1 cellular context compared by ENCODE assay signal in the genomic region with DNA sequence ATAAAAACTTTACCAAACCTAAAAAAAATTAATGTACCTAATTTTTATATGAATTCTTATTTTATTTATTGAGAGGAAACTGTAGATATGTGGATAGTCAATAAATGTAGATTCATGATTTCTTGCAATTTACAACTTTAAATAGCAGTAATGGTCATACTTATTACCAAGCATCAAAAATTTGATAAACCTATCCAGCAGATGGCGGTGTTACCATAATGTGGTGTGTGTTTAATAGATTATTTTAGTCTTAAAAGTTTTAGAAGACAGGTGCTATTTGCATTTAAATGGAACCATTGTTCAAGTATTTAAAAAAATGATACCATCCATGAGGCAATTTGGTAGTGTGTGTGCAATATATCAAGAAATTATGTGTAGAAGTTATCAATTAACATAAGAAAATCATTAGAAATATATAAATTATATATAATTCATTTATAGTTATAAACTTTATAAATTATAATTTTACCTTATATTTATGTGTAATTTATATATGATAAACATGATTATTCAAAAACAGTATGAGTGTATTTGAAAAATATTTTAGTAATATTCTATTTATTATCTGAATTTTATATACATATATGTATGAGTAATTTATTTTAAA.
TF ChIP-seq lines count a peak whose summit lies in the region.

No MANE protein-coding gene starts in this region.

TF ChIP-seq in GM23338, 12 proteins besides CTCF, POLR2A, EP300 and RAD21 (continued from another document):
- TF ChIP-seq ZNF462 (CRISPR knock-in tag; IDR thresholded peaks at IDR 0.05) = no peak
- TF ChIP-seq, protein P1, sequence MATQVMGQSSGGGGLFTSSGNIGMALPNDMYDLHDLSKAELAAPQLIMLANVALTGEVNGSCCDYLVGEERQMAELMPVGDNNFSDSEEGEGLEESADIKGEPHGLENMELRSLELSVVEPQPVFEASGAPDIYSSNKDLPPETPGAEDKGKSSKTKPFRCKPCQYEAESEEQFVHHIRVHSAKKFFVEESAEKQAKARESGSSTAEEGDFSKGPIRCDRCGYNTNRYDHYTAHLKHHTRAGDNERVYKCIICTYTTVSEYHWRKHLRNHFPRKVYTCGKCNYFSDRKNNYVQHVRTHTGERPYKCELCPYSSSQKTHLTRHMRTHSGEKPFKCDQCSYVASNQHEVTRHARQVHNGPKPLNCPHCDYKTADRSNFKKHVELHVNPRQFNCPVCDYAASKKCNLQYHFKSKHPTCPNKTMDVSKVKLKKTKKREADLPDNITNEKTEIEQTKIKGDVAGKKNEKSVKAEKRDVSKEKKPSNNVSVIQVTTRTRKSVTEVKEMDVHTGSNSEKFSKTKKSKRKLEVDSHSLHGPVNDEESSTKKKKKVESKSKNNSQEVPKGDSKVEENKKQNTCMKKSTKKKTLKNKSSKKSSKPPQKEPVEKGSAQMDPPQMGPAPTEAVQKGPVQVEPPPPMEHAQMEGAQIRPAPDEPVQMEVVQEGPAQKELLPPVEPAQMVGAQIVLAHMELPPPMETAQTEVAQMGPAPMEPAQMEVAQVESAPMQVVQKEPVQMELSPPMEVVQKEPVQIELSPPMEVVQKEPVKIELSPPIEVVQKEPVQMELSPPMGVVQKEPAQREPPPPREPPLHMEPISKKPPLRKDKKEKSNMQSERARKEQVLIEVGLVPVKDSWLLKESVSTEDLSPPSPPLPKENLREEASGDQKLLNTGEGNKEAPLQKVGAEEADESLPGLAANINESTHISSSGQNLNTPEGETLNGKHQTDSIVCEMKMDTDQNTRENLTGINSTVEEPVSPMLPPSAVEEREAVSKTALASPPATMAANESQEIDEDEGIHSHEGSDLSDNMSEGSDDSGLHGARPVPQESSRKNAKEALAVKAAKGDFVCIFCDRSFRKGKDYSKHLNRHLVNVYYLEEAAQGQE (IDR thresholded peaks at IDR 0.05; ENCODE audit: unreplicated experiment) = no peak
- TF ChIP-seq POLR2AphosphoS5 (IDR thresholded peaks at IDR 0.05; ENCODE audit: low read depth) = no peak
- TF ChIP-seq ZNF331 (CRISPR knock-in tag; IDR thresholded peaks at IDR 0.05; ENCODE audit: low read depth) = no peak
- no peak for TF ChIP-seq JUNB (IDR thresholded peaks at IDR 0.05; ENCODE audit: unreplicated experiment)
- TF ChIP-seq, protein P2, sequence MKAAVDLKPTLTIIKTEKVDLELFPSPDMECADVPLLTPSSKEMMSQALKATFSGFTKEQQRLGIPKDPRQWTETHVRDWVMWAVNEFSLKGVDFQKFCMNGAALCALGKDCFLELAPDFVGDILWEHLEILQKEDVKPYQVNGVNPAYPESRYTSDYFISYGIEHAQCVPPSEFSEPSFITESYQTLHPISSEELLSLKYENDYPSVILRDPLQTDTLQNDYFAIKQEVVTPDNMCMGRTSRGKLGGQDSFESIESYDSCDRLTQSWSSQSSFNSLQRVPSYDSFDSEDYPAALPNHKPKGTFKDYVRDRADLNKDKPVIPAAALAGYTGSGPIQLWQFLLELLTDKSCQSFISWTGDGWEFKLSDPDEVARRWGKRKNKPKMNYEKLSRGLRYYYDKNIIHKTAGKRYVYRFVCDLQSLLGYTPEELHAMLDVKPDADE (IDR thresholded peaks at IDR 0.05) = no peak
- no peak for TF ChIP-seq EZH2 (IDR thresholded peaks at IDR 0.05; ENCODE audit: low read depth, unreplicated experiment)
- no peak for TF ChIP-seq CREB1 (CRISPR knock-in tag; IDR thresholded peaks at IDR 0.05; ENCODE audit: low read depth)
- TF ChIP-seq EZH2phosphoT487 (IDR thresholded peaks at IDR 0.05; ENCODE audit: unreplicated experiment) = no peak
- no peak for TF ChIP-seq NANOG (IDR thresholded peaks at IDR 0.05; ENCODE audit: borderline replicate concordance)
